33 cellular contexts compared by ENCODE assay signal in genomic region chr10:20185116-20185515, GRCh38.
DNase-seq lines count a peak whose midpoint lies in the region; ATAC-seq and TF ChIP-seq lines count a peak whose summit lies in the region.
"Had no signal": no experiment of that assay in that cellular context is flagged by ENCODE, and none has a peak within 500 bp of the region (broad histone marks: within the 10 kb centered on the region; RNA-seq: fewer than 3 reads in every experiment).

No MANE protein-coding gene starts in this region.

- no peaks in the 10 kb centered on the region for H3F3A ChIP-seq in SK-N-SH (replicated peaks; ENCODE audit: insufficient read depth)

- peaks cover 37% of the 10 kb centered on the region for H3K4me1 Mint-ChIP-seq in mesothelial cell of epicardium
- H3K4me1 Mint-ChIP-seq in activated CD4-positive, alpha-beta T cell treated with anti-CD3 and anti-CD28 coated beads for 36 hours: no peaks in the 10 kb centered on the region
- H3K4me1 Mint-ChIP-seq: naive B cell had no signal

- CTCF ChIA-PET in SK-N-SH (lab: Yijun Ruan, JAX): no interaction called here
- CTCF ChIA-PET in activated CD4-positive, alpha-beta T cell treated with anti-CD3 and anti-CD28 coated beads for 36 hours (lab: Charles Lee): no interaction called here

- POLR2A ChIA-PET in SK-N-SH (lab: Yijun Ruan, JAX): no interaction called here
- POLR2A ChIA-PET in activated CD4-positive, alpha-beta T cell treated with anti-CD3 and anti-CD28 coated beads for 36 hours (lab: Charles Lee): no interaction called here

- H3K27me3 ChIP-seq in SK-N-SH (ENCODE audit: insufficient read depth): no peaks in the 10 kb centered on the region
- H3K27me3 ChIP-seq: breast epithelium, esophagus squamous epithelium, right lobe of liver had no signal

- no peak overlapping the region for H2AFZ ChIP-seq in SK-N-SH (ENCODE audit: low read depth)
- H2AFZ ChIP-seq: GM23248, parathyroid adenoma had no signal

- H3K4me3 ChIP-seq in SK-N-SH (ENCODE audit: low read depth in 2 of 2, low read length in 1 of 2) (no peak overlapping the region), choroid plexus epithelial cell (ENCODE audit: low read depth, low read length) (no peak overlapping the region)
- H3K4me3 ChIP-seq: breast epithelium, coronary artery, esophagus squamous epithelium, GM23248, right lobe of liver, thoracic aorta had no signal

- no peak for DNase-seq in SK-N-SH
- peak; percentile 29 for DNase-seq in choroid plexus epithelial cell (ENCODE audit: low read depth)
- DNase-seq in mesothelial cell of epicardium (ENCODE audit: low spot score in 2 of 2, unreplicated experiment in 2 of 2): no peak
- DNase-seq in activated CD4-positive, alpha-beta T cell treated with anti-CD3 and anti-CD28 coated beads for 36 hours: no peak
- DNase-seq: activated CD4-positive, alpha-beta T cell treated with anti-CD3 and anti-CD28 coated beads for 1 hour; activated CD8-positive, alpha-beta T cell treated with anti-CD3 and anti-CD28 coated beads, Interleukin-2, amount 10 ng/mL, durations not matched to agents 7 days and 5 days; activated effector memory CD4-positive, alpha-beta T cell treated with Interleukin-2 at 50 U/mL for 16 hours; activated T-cell treated with anti-CD3 and anti-CD28 coated beads for 4 hours; CD4-positive, alpha-beta T cell; DMS153; esophagus squamous epithelium; GM23248; kidney; mammary epithelial cell; naive B cell; NCI-H1694 treated with DMSO at 0.1 percent for 48 hours; NCI-H2171; NCI-H526 treated with DMSO at 0.1 percent for 48 hours; right lobe of liver; SHP77 treated with DMSO at 0.1 percent for 48 hours; stimulated activated CD4-positive, alpha-beta T cell treated with anti-CD3 and anti-CD28 coated beads, Interleukin-4, amount 100 ng/mL, for 4 hours; stimulated activated naive CD4-positive, alpha-beta T cell treated with Interleukin-2 at 50 U/mL for 16 hours; T-helper 1 cell had no signal

- H3K4me2 ChIP-seq in SK-N-SH: no peak overlapping the region

- H3K9me3 Mint-ChIP-seq in mesothelial cell of epicardium: peaks cover 5% of the 10 kb centered on the region
- H3K9me3 Mint-ChIP-seq in activated CD4-positive, alpha-beta T cell treated with anti-CD3 and anti-CD28 coated beads for 36 hours (ENCODE audit: low read depth): peaks cover 9% of the 10 kb centered on the region

- H3K27me3 Mint-ChIP-seq in mesothelial cell of epicardium (ENCODE audit: low read depth): no peaks in the 10 kb centered on the region
- no peaks in the 10 kb centered on the region for H3K27me3 Mint-ChIP-seq in activated CD4-positive, alpha-beta T cell treated with anti-CD3 and anti-CD28 coated beads for 36 hours
- H3K27me3 Mint-ChIP-seq: CD4-positive, alpha-beta T cell; naive B cell had no signal

- no peaks in the 10 kb centered on the region for H3K79me2 ChIP-seq in SK-N-SH (ENCODE audit: insufficient read depth)
- H3K79me2 ChIP-seq: parathyroid adenoma had no signal

- peak; percentile 67 for ATAC-seq in SK-N-SH treated with all-trans-retinoic acid at 6 μM for 48 hours
- no peak for ATAC-seq in GM21360 (IDR thresholded peaks at IDR 0.05; ENCODE audit: unreplicated experiment)
- no peak for ATAC-seq in activated CD4-positive, alpha-beta T cell treated with anti-CD3 and anti-CD28 coated beads for 36 hours
- no peak for ATAC-seq in GM21737 (IDR thresholded peaks at IDR 0.05; ENCODE audit: unreplicated experiment)
- no peak for ATAC-seq in HG03378 (IDR thresholded peaks at IDR 0.05; ENCODE audit: unreplicated experiment)
- ATAC-seq: activated CD8-positive, alpha-beta T cell treated with anti-CD3 and anti-CD28 coated beads, Interleukin-2, amount 10 ng/mL, durations not matched to agents 7 days and 5 days; Panc1; right lobe of liver had no signal

- no peak overlapping the region for H3K4me3 Mint-ChIP-seq in mesothelial cell of epicardium
- no peak overlapping the region for H3K4me3 Mint-ChIP-seq in activated CD4-positive, alpha-beta T cell treated with anti-CD3 and anti-CD28 coated beads for 36 hours
- H3K4me3 Mint-ChIP-seq: activated CD8-positive, alpha-beta T cell treated with anti-CD3 and anti-CD28 coated beads, Interleukin-2, amount 10 ng/mL, durations not matched to agents 7 days and 5 days; CD4-positive, alpha-beta T cell; naive B cell had no signal

- TF ChIP-seq CTCF in SK-N-SH (IDR thresholded peaks at IDR 0.05): no peak
- TF ChIP-seq CTCF in choroid plexus epithelial cell (conservative IDR thresholded peaks at IDR 0.05; ENCODE audit: low read depth, low read length): no peak
- TF ChIP-seq CTCF in mesothelial cell of epicardium (IDR thresholded peaks at IDR 0.05; ENCODE audit: unreplicated experiment): no peak

- H3K36me3 Mint-ChIP-seq in mesothelial cell of epicardium: peaks cover 6% of the 10 kb centered on the region
- H3K36me3 Mint-ChIP-seq in activated CD4-positive, alpha-beta T cell treated with anti-CD3 and anti-CD28 coated beads for 36 hours (ENCODE audit: low read depth): no peaks in the 10 kb centered on the region
- H3K36me3 Mint-ChIP-seq: naive B cell had no signal

- no peaks in the 10 kb centered on the region for H3K36me3 ChIP-seq in SK-N-SH (replicated peaks in 1 of 2; ENCODE audit: control insufficient read depth in 1 of 2, insufficient read depth in 2 of 2, low read length in 1 of 2)
- H3K36me3 ChIP-seq: breast epithelium, right lobe of liver, thoracic aorta had no signal

- H4K20me1 ChIP-seq in SK-N-SH (ENCODE audit: insufficient read depth): no peaks in the 10 kb centered on the region

- intact Hi-C loops in activated CD4-positive, alpha-beta T cell treated with anti-CD3 and anti-CD28 coated beads for 36 hours (cut with DNase I, micrococcal nuclease): no loop called here

- H3K9me3 ChIP-seq in SK-N-SH: no peaks in the 10 kb centered on the region
- H3K9me3 ChIP-seq: breast epithelium, esophagus squamous epithelium, right lobe of liver, thoracic aorta had no signal

- peak overlapping the region; percentile 94 for H3K27ac Mint-ChIP-seq in mesothelial cell of epicardium
- no peak overlapping the region for H3K27ac Mint-ChIP-seq in activated CD4-positive, alpha-beta T cell treated with anti-CD3 and anti-CD28 coated beads for 36 hours
- H3K27ac Mint-ChIP-seq: activated CD8-positive, alpha-beta T cell treated with anti-CD3 and anti-CD28 coated beads, Interleukin-2, amount 10 ng/mL, durations not matched to agents 7 days and 5 days; CD4-positive, alpha-beta T cell; naive B cell had no signal

- H3K9ac ChIP-seq in SK-N-SH: no peak overlapping the region
- H3K9ac ChIP-seq: GM23248, parathyroid adenoma had no signal

- no peak for TF ChIP-seq RAD21 in SK-N-SH (IDR thresholded peaks at IDR 0.05; ENCODE audit: low read length)

- H3K9me2 ChIP-seq in SK-N-SH: no peaks in the 10 kb centered on the region

- no peak for TF ChIP-seq EP300 in SK-N-SH (IDR thresholded peaks at IDR 0.05; ENCODE audit: borderline replicate concordance in 1 of 2, low read depth in 1 of 2, low read length in 1 of 2)

- no peaks in the 10 kb centered on the region for H3K4me1 ChIP-seq in SK-N-SH (ENCODE audit: control insufficient read depth in 1 of 2, insufficient read depth in 2 of 2, low read depth in 1 of 2, low read length in 1 of 2)
- H3K4me1 ChIP-seq: breast epithelium, esophagus squamous epithelium, right lobe of liver had no signal

- no peak overlapping the region; a peak in 1 of 4 replicates for H3K27ac ChIP-seq in SK-N-SH (ENCODE audit: low read depth in 2 of 2, low read length in 1 of 2)
- H3K27ac ChIP-seq: 22Rv1, breast epithelium, coronary artery, esophagus squamous epithelium, GM23248, parathyroid adenoma, right lobe of liver, thoracic aorta had no signal

TF ChIP-seq in SK-N-SH treated with all-trans-retinoic acid at 6 μM for 48 hours, 23 proteins besides CTCF, POLR2A, EP300 and RAD21:
- TF ChIP-seq ISL1 (CRISPR knock-in tag; IDR thresholded peaks at IDR 0.05): 0 out of 2 replicates have a peak, but pooled peaks have one; percentile 23
- TF ChIP-seq ZFP30 (CRISPR knock-in tag; IDR thresholded peaks at IDR 0.05): no peak
- no peak for TF ChIP-seq CREB5 (CRISPR knock-in tag; IDR thresholded peaks at IDR 0.05; ENCODE audit: low read depth)
TF ChIP-seq in SK-N-SH treated with all-trans-retinoic acid at 6 μM for 48 hours: peak in this region for 1.

TF ChIP-seq in SK-N-SH, 30 proteins besides CTCF, POLR2A, EP300 and RAD21 (continues in another document):
- TF ChIP-seq GATA2 (CRISPR knock-in tag; IDR thresholded peaks at IDR 0.05) (no peak), USF1 (IDR thresholded peaks at IDR 0.05; ENCODE audit: borderline replicate concordance, low read depth) (no peak), ZBTB33 (IDR thresholded peaks at IDR 0.05; ENCODE audit: borderline replicate concordance, low read depth) (no peak), JUND (IDR thresholded peaks at IDR 0.05) (no peak), FOSL2 (IDR thresholded peaks at IDR 0.05; ENCODE audit: borderline replicate concordance, low read depth) (no peak), NRF1 (IDR thresholded peaks at IDR 0.05; ENCODE audit: low read depth, low read length) (no peak), SMC3 (IDR thresholded peaks at IDR 0.05; ENCODE audit: low read depth, low read length) (no peak), ELF1 (IDR thresholded peaks at IDR 0.05) (no peak), FOXM1 (IDR thresholded peaks at IDR 0.05; ENCODE audit: low read depth) (no peak), TAF1 (IDR thresholded peaks at IDR 0.05; ENCODE audit: borderline replicate concordance, low read depth, low read length) (no peak), MXI1 (IDR thresholded peaks at IDR 0.05; ENCODE audit: low read depth, low read length) (no peak), FOXJ3 (CRISPR knock-in tag; IDR thresholded peaks at IDR 0.05) (no peak)
